Comparison of ENCODE assay signal across 8 cellular contexts in the genomic region with DNA sequence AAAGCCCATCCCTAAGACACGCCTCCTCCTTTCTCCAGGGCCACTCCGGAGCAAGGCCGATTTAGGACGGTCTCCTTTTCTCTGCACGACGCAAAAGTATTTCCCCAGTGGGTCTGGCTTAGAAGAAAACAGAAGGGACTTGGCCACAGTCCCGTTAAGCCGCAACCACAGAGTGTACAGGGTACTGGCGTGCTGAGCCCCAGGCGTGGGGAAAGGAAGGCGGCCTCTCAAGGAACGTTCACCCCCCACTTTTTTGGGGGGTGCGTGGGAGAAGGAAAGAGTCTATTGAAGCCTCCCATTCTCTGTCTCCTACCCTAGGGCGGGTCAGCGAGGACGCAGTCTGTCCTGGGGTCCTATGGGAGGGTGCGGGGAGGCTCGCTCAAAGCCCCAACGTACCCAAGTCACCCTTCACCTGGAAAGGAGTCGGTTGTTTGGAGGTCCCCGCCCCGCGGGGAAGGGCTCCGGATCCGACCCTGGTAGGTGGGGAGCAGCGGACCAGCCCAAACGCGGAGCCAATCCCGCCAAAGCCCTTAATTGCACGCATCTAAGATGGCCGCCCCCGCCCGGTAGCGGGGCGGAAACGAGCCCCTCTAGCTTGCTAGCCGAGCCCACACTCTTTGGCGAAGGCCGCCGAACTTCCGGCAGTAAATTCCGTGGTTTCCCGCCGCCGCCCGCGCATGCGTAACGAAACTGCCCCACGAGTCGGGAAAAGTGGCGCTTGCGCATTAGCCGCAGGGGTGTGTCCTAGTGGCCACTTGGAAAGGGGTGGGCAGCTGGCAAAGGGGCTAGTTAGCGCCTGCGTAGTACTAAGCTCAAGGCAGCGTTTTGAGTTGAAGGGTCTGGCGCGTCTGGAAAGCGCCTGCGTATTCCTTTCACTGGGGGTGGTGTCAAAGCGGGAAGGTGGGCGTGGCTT. TPM values are rescaled to one million over a fixed set of nuclear protein-coding genes. Genes with fewer than 3 reads are reported as not detected.
DNase-seq lines count a peak whose midpoint lies in the region; ATAC-seq, FAIRE-seq and TF ChIP-seq lines count a peak whose summit lies in the region.

A gene with protein sequence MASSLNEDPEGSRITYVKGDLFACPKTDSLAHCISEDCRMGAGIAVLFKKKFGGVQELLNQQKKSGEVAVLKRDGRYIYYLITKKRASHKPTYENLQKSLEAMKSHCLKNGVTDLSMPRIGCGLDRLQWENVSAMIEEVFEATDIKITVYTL (minus strand): TSS at position 434 of the 913 bp plus-strand sequence. CDS start 722 bp downstream, outside the sequence.

- peak within 1 kb of the TSS; percentile 93 for H3K9ac ChIP-seq in keratinocyte (ENCODE audit: control insufficient read depth, extremely low read depth, insufficient read depth, low read length)

- peak within 1 kb of the TSS; percentile 88 for H3K4me2 ChIP-seq in keratinocyte (ENCODE audit: control insufficient read depth, extremely low read depth, insufficient read depth, low read depth, low read length)

- peak; percentile 99 for DNase-seq in AG10803 (ENCODE audit: low read depth)
- peak; percentile 99 for DNase-seq in NCI-H460 (ENCODE audit: extremely low read depth, low read depth)
- peak; percentile 99 for DNase-seq in activated CD4-positive, CD25-positive, alpha-beta regulatory T cell treated with anti-CD3 and anti-CD28 coated beads, Interleukin-2, amount 50 U/mL, for 72 hours
- peak; percentile 98 to 100 for DNase-seq in cerebellar nuclear complex (lab: John Stamatoyannopoulos, UW)
- DNase-seq in keratinocyte (ENCODE audit: low read depth, low spot score), result peak; percentile 97
- peak; percentile 100 for DNase-seq in stimulated activated CD4-positive, alpha-beta T cell treated with anti-CD3 and anti-CD28 coated beads, Interleukin-15, amount 100 ng/mL, for 24 hours

- H3K9me3 ChIP-seq in keratinocyte (ENCODE audit: control insufficient read depth, low read depth, low read length), result no peaks in the 10 kb centered on the region

- H3K27me3 ChIP-seq in keratinocyte (ENCODE audit: control insufficient read depth, extremely low read depth, insufficient read depth, low read length), result no peaks in the 10 kb centered on the region

- no peaks in the 10 kb centered on the region for H3K9me1 ChIP-seq in keratinocyte (ENCODE audit: control insufficient read depth, extremely low read depth, insufficient read depth, low read length)

- H3K36me3 ChIP-seq in keratinocyte (ENCODE audit: control insufficient read depth in 2 of 2, extremely low read depth in 1 of 2, insufficient read depth in 2 of 2, low read length in 2 of 2), result peaks cover 0 to 7% of the 10 kb centered on the region in 2 experiments

- TF ChIP-seq CTCF in AG10803 (conservative IDR thresholded peaks at IDR 0.05; ENCODE audit: low read length) (no peak), keratinocyte (optimal IDR thresholded peaks at IDR 0.05 in 1 of 3, IDR thresholded peaks at IDR 0.05 in 1 of 3, conservative IDR thresholded peaks at IDR 0.05 in 1 of 3; ENCODE audit: extremely low read depth in 1 of 3, insufficient read depth in 2 of 3, low read length in 3 of 3) (no peak)

- H3K27ac ChIP-seq in keratinocyte (ENCODE audit: control insufficient read depth, insufficient read depth, low read length), result peak within 1 kb of the TSS; percentile 96

- ATAC-seq in GM19043 (IDR thresholded peaks at IDR 0.05; ENCODE audit: low read depth, unreplicated experiment), result peak; percentile 63
- peak; percentile 63 for ATAC-seq in HG03378 (IDR thresholded peaks at IDR 0.05; ENCODE audit: unreplicated experiment)

- peaks cover 37% of the 10 kb centered on the region for H3K79me2 ChIP-seq in keratinocyte (ENCODE audit: control insufficient read depth, insufficient read depth, low read length)

- dilution Hi-C loops in keratinocyte (cut with MboI; ENCODE audit: extremely low pct_ligation_motif_present, low sequenced_read_pairs), result no loop called here

- peak within 1 kb of the TSS; percentile 89 for H3K4me3 ChIP-seq in AG10803 (ENCODE audit: low read length)
- peak within 1 kb of the TSS; percentile 85 to 93 (median 88) for H3K4me3 ChIP-seq in keratinocyte (ENCODE audit: control insufficient read depth in 2 of 3, extremely low read depth in 1 of 3, insufficient read depth in 2 of 3, low read depth in 1 of 3, low read length in 3 of 3)

- no peaks in the 10 kb centered on the region for H4K20me1 ChIP-seq in keratinocyte (ENCODE audit: control insufficient read depth, extremely low read depth, insufficient read depth, low read length)

- H2AFZ ChIP-seq in keratinocyte (ENCODE audit: control insufficient read depth, low read length), result peak within 1 kb of the TSS; percentile 90

- peaks cover 6% of the 10 kb centered on the region for H3K4me1 ChIP-seq in keratinocyte (ENCODE audit: control insufficient read depth, extremely low read depth, insufficient read depth, low read length)

- peak; percentile 87 for FAIRE-seq in keratinocyte (lab: Jason Lieb, UNC)

RNA-seq across cellular contexts. Expression of the gene that starts here (rescaled TPM):
- 17.1 and 22.6 TPM in 2 replicates for total RNA-seq in NCI-H460 (2014; rRNA removed; shearing (Covaris generic))
- polyA plus RNA-seq in NCI-H460 (2014; cell fraction: nucleus; rRNA removed), result 6.9 and 10.4 TPM in 2 replicates
- 12.7 to 20.3 TPM (median 13.1 TPM) in 3 replicates for polyA plus RNA-seq in keratinocyte
- 24.7 TPM for polyA plus RNA-seq in keratinocyte (2011; ENCODE audit: low read depth)
- polyA plus RNA-seq in keratinocyte (2011; cell fraction: cytosol; rRNA removed), result 15.2 and 16.2 TPM in 2 replicates
- polyA plus RNA-seq in keratinocyte (2011; cell fraction: nucleus; rRNA removed), result 12.4 and 13.8 TPM in 2 replicates
- 19.0 and 20.1 TPM in 2 replicates for polyA plus RNA-seq in keratinocyte (2012; ENCODE audit: low replicate concordance)
- polyA minus RNA-seq in keratinocyte, result 4.6 to 7.1 TPM (median 6.2 TPM) in 3 replicates
- polyA minus RNA-seq in keratinocyte (2011; cell fraction: cytosol; rRNA and poly(A)+ RNA removed), result 4.0 TPM
- polyA minus RNA-seq in keratinocyte (2011; cell fraction: nucleus; rRNA and poly(A)+ RNA removed), result 3.2 and 13.0 TPM in 2 replicates

Comparison
In these comparisons a context has a peak if more than half of its experiments do, and no peak if none do; other contexts are left out.
1. Peak in every context shown above with its lines: DNase-seq, ATAC-seq, H3K4me3 ChIP-seq and H3K27ac ChIP-seq.